8 cellular contexts compared by ENCODE assay signal in the genomic region with DNA sequence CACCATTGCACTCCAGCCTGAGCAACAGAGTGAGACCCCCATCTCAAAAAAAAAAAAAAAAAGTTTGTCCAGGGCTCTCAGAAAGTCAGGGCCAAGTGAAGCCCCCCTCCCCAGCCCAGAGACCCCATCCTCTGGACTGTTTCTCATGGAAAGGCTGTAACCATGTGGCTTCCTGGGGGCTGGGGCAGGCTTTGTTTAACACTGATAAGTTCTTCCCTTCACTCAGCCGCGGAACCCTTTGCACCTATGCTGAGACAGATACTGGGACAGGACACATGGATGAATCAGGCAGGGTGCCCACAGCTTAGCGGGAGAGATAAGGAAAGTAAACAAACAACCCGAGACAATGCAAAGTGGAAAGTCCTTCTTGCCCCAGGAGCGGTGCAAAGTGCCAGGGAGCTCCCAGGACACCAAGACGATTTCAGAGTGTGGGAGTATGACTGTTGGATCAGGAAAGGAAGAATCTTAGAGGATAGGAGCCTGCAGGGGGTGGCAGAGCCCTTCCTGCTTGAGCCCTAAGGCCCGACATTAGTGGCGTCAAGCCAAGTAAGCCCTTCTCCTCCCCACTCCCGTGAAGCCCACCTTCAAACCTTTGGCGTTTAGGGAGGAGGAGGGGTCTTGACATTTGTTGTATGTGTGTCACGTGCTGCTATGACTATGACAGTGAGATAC. TPM values are rescaled to one million over a fixed set of nuclear protein-coding genes. Genes with fewer than 3 reads are reported as not detected.
DNase-seq lines count a peak whose midpoint lies in the region; ATAC-seq and TF ChIP-seq lines count a peak whose summit lies in the region.

No MANE protein-coding gene starts in this region.

- H2BK5ac ChIP-seq in IMR-90 (ENCODE audit: low read depth, low read length, poor library complexity, severe bottlenecking): no peak overlapping the region

- CTCF ChIA-PET in IMR-90 (lab: Yijun Ruan, JAX): no interaction called here

- no peak overlapping the region for H2BK15ac ChIP-seq in IMR-90 (ENCODE audit: low read depth, low read length)

- H3K4me2 ChIP-seq in IMR-90 (ENCODE audit: low read depth, low read length): peak overlapping the region; percentile 19; the same call in 1 of the 2 replicates

- H4K5ac ChIP-seq in IMR-90 (ENCODE audit: low read depth, low read length): no peak overlapping the region

- intact Hi-C loops in IMR-90 (cut with micrococcal nuclease) (loop anchor here (2.0 kb wide), 1 partner anchor 54 kb away; a partner anchor contains a TSS), adrenal gland (cut with DNase I) (no loop called here)

- H2AK9ac ChIP-seq in IMR-90 (replicated peaks; ENCODE audit: low read depth, low read length, poor library complexity): no peak overlapping the region

- no peak overlapping the region for H2BK20ac ChIP-seq in IMR-90 (ENCODE audit: low read depth, low read length)

- H3K9me1 ChIP-seq in IMR-90 (ENCODE audit: insufficient read depth, low read length): no peaks in the 10 kb centered on the region; the same call in 1 of the 2 replicates

- POLR2A ChIA-PET in IMR-90 (lab: Charles Lee; ENCODE audit: unreplicated experiment): no interaction called here

- no peak overlapping the region for H3K23ac ChIP-seq in IMR-90 (ENCODE audit: low read depth, low read length)

- no peak overlapping the region for H3K4ac ChIP-seq in IMR-90 (ENCODE audit: low read depth, low read length)

- no peak overlapping the region for H2BK120ac ChIP-seq in IMR-90 (ENCODE audit: low read depth, low read length)

- in situ Hi-C loops in IMR-90 (cut with MboI; ENCODE audit: low sequenced_read_pairs): loop anchor here (10.0 kb wide), 1 partner anchor 242 kb away; no protein-coding TSS in a partner anchor
- in situ Hi-C loops in HAP-1 (cut with MboI; ENCODE audit: low sequenced_read_pairs): no loop called here

- TF ChIP-seq CTCF in IMR-90 (conservative IDR thresholded peaks at IDR 0.05; ENCODE audit: low read depth, low read length) (peak; percentile 44), adrenal gland (IDR thresholded peaks at IDR 0.05) (peak in 3 of 6 experiments; percentile 24 to 26 (median 24))

- H3K27me3 ChIP-seq in IMR-90 (ENCODE audit: control insufficient read depth, insufficient read depth, low read length): peaks cover 17% of the 10 kb centered on the region
- no peaks in the 10 kb centered on the region for H3K27me3 ChIP-seq in adrenal gland
- no peaks in the 10 kb centered on the region for H3K27me3 ChIP-seq in HAP-1 (ENCODE audit: low read depth)

- H3K56ac ChIP-seq in IMR-90 (ENCODE audit: extremely low read depth, insufficient read depth, low read length): no peak overlapping the region

- H3K36me3 ChIP-seq in IMR-90 (ENCODE audit: control insufficient read depth, insufficient read depth, low read length) (no peaks in the 10 kb centered on the region), adrenal gland (replicated peaks in 1 of 2) (no peaks in the 10 kb centered on the region), HAP-1 (replicated peaks) (no peaks in the 10 kb centered on the region)

- H3K9me3 ChIP-seq in IMR-90 (ENCODE audit: control insufficient read depth, insufficient read depth, low read length) (no peaks in the 10 kb centered on the region), adrenal gland (replicated peaks in 1 of 3) (no peaks in the 10 kb centered on the region), HAP-1 (no peaks in the 10 kb centered on the region)

- peak; percentile 87 for ATAC-seq in IMR-90 (ENCODE audit: low read depth)

- H2AFZ ChIP-seq in IMR-90 (replicated peaks; ENCODE audit: low read length, poor library complexity): peak overlapping the region; percentile 78

- TF ChIP-seq RAD21 in IMR-90 (IDR thresholded peaks at IDR 0.05; ENCODE audit: low read length): peak; percentile 49; the same call in 1 of the 2 replicates

- H3K4me1 ChIP-seq in IMR-90 (ENCODE audit: control insufficient read depth, insufficient read depth, low read length) (no peaks in the 10 kb centered on the region), adrenal gland (replicated peaks in 1 of 2) (peaks cover 0 to 8% of the 10 kb centered on the region in 2 donors), HAP-1 (no peaks in the 10 kb centered on the region; the same call in 1 of the 2 replicates)

- TF ChIP-seq POLR2A in IMR-90 (IDR thresholded peaks at IDR 0.05; ENCODE audit: low read depth, low read length) (no peak), adrenal gland (IDR thresholded peaks at IDR 0.05) (no peak)

- H4K20me1 ChIP-seq in IMR-90 (ENCODE audit: insufficient read depth, low read length): no peaks in the 10 kb centered on the region; the same call in 1 of the 2 replicates

- WGBS in IMR-90 (ENCODE audit: extremely low coverage in 2 of 2, insufficient read length in 1 of 2), 2 experiments: 0% methylated on average over 2 of the region's 11 CpGs; no CpG with 5 or more reads in 1 of the 2 experiments
- WGBS in adrenal gland, 4 donors: 8 to 18% (median 15%) methylated on average over 10 to 11 of the region's 11 CpGs

- H3K27ac ChIP-seq in IMR-90 (ENCODE audit: insufficient read depth, low read length) (no peak overlapping the region), adrenal gland (peak overlapping the region in 3 of 5 donors; percentile 6 to 47 (median 41))

- DNase-seq in CMK (ENCODE audit: low read depth): peak; percentile 7
- DNase-seq in IMR-90: peak; percentile 29
- peak; percentile 52 to 86 (median 82) for DNase-seq in adrenal gland
- peak; percentile 16 to 32 for DNase-seq in lung microvascular endothelial cell (ENCODE audit: low read depth in 2 of 2)
- no peak for DNase-seq in hippocampal formation (lab: John Stamatoyannopoulos, UW)
- no peak for DNase-seq in HAP-1 (ENCODE audit: low spot score in 2 of 2)
- no peak for DNase-seq in SHP77 (lab: John Stamatoyannopoulos, UW)
- no peak for DNase-seq in stimulated activated CD4-positive, alpha-beta T cell treated with anti-CD3 and anti-CD28 coated beads, Interleukin-4, amount 100 ng/mL, for 24 hours

- H3K14ac ChIP-seq in IMR-90 (replicated peaks; ENCODE audit: low read depth, low read length): no peak overlapping the region

- no peak overlapping the region for H2AK5ac ChIP-seq in IMR-90 (ENCODE audit: low read depth, low read length)

- no peak overlapping the region for H3K9ac ChIP-seq in IMR-90 (ENCODE audit: low read depth, low read length)

- no TSS peak for BruUV-seq in IMR-90 (replicated peaks; lab: Mats Ljungman, UMichigan)

- no peaks in the 10 kb centered on the region for H3K79me1 ChIP-seq in IMR-90 (ENCODE audit: low read depth in 1 of 2, low read length in 2 of 2)

- H4K8ac ChIP-seq in IMR-90 (ENCODE audit: low read depth in 2 of 2, low read length in 2 of 2): no peak overlapping the region

- no peak overlapping the region for H3K4me3 ChIP-seq in IMR-90 (ENCODE audit: insufficient read depth, low read depth, low read length)
- H3K4me3 ChIP-seq in adrenal gland: no peak overlapping the region
- no peak overlapping the region for H3K4me3 ChIP-seq in HAP-1

- dilution Hi-C loops in IMR-90 (cut with HindIII; ENCODE audit: low sequenced_read_pairs, unreplicated experiment): no loop called here

- no peak overlapping the region for H3K18ac ChIP-seq in IMR-90 (ENCODE audit: low read depth, low read length)

- no peak overlapping the region for H4K91ac ChIP-seq in IMR-90 (ENCODE audit: insufficient read depth, low read depth, low read length)

TF ChIP-seq in IMR-90, 13 proteins besides CTCF, POLR2A, EP300 and RAD21:
- TF ChIP-seq MAFK (IDR thresholded peaks at IDR 0.05; ENCODE audit: low read depth, low read length): no peak
- TF ChIP-seq, protein P1, sequence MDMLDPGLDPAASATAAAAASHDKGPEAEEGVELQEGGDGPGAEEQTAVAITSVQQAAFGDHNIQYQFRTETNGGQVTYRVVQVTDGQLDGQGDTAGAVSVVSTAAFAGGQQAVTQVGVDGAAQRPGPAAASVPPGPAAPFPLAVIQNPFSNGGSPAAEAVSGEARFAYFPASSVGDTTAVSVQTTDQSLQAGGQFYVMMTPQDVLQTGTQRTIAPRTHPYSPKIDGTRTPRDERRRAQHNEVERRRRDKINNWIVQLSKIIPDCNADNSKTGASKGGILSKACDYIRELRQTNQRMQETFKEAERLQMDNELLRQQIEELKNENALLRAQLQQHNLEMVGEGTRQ (IDR thresholded peaks at IDR 0.05; ENCODE audit: low read depth, low read length): peak; percentile 80; the same call in 1 of the 2 replicates
- peak; percentile 27; the same call in 1 of the 2 replicates for TF ChIP-seq SMC3 (IDR thresholded peaks at IDR 0.05; ENCODE audit: low read depth, low read length)
TF ChIP-seq in IMR-90: peak in this region for 2.

RNA-seq across cellular contexts. Expression of a gene that starts 11.6 kb away (rescaled TPM):
- total RNA-seq in IMR-90 (2012; rRNA removed): not detected in 2 replicates
- not detected in 2 replicates for polyA plus RNA-seq in IMR-90 (2012; rRNA removed)
- polyA plus RNA-seq in IMR-90 (2012; cell fraction: cytosol; rRNA removed): not detected in 2 replicates
- polyA plus RNA-seq in IMR-90 (2012; cell fraction: nucleus; rRNA removed; ENCODE audit: low replicate concordance): 0.03 TPM in 1 of 2 replicates, not detected in the other
- total RNA-seq in adrenal gland: 100 to 1,000 TPM in 1 of 8 donors, 10 to 100 TPM in 7; 28.4 to 117 (median 62.7) TPM
- polyA plus RNA-seq in adrenal gland: 100 to 1,000 TPM in 2 of 3 donors, 10 to 100 TPM in 1; 10.3 to 586 (median 248) TPM
- total RNA-seq in lung microvascular endothelial cell: not detected in 2 replicates

RNA-seq across cellular contexts. Expression of a gene that starts 34.4 kb away (rescaled TPM):
- total RNA-seq in IMR-90 (2012; rRNA removed) (81.7 and 94.1 TPM in 2 replicates), adrenal gland (100 to 1,000 TPM in 1 of 8 donors, 10 to 100 TPM in 7; 29.5 to 136 (median 55.2) TPM), lung microvascular endothelial cell (37.0 and 40.7 TPM in 2 replicates)
- polyA plus RNA-seq in IMR-90 (2012; rRNA removed) (61.8 and 72.6 TPM in 2 replicates), adrenal gland (10 to 100 TPM; 14.2 to 47.5 (median 15.3) TPM)
- 22.3 and 54.6 TPM in 2 replicates for polyA plus RNA-seq in IMR-90 (2012; cell fraction: cytosol; rRNA removed)
- 42.5 and 66.2 TPM in 2 replicates for polyA plus RNA-seq in IMR-90 (2012; cell fraction: nucleus; rRNA removed; ENCODE audit: low replicate concordance)

RNA-seq across cellular contexts. Expression of a gene that starts 54.9 kb away (rescaled TPM):
- total RNA-seq in IMR-90 (2012; rRNA removed): 2.3 and 2.8 TPM in 2 replicates
- polyA plus RNA-seq in IMR-90 (2012; rRNA removed): 3.1 and 4.8 TPM in 2 replicates
- polyA plus RNA-seq in IMR-90 (2012; cell fraction: cytosol; rRNA removed): 4.4 and 4.9 TPM in 2 replicates
- polyA plus RNA-seq in IMR-90 (2012; cell fraction: nucleus; rRNA removed; ENCODE audit: low replicate concordance): 2.2 and 3.8 TPM in 2 replicates
- 1 to 10 TPM in 5 of 8 donors, under 1 TPM in 3; 0.54 to 7.0 (median 2.0) TPM for total RNA-seq in adrenal gland
- 1 to 10 TPM in 2 of 3 donors, under 1 TPM in 1; 0.20 to 2.0 (median 1.4) TPM for polyA plus RNA-seq in adrenal gland
- total RNA-seq in lung microvascular endothelial cell: 2.6 and 2.8 TPM in 2 replicates

RNA-seq across cellular contexts. Expression of a gene that starts 55.2 kb away (rescaled TPM):
- total RNA-seq in IMR-90 (2012; rRNA removed): 6.1 and 7.2 TPM in 2 replicates
- 51.3 and 62.6 TPM in 2 replicates for polyA plus RNA-seq in IMR-90 (2012; rRNA removed)
- 50.6 and 52.7 TPM in 2 replicates for polyA plus RNA-seq in IMR-90 (2012; cell fraction: cytosol; rRNA removed)
- 29.2 and 33.8 TPM in 2 replicates for polyA plus RNA-seq in IMR-90 (2012; cell fraction: nucleus; rRNA removed; ENCODE audit: low replicate concordance)
- total RNA-seq in adrenal gland: 10 to 100 TPM; 48.7 to 97.9 (median 66.6) TPM
- 10 to 100 TPM; 76.1 to 87.2 (median 77.7) TPM for polyA plus RNA-seq in adrenal gland
- total RNA-seq in lung microvascular endothelial cell: 17.2 and 22.6 TPM in 2 replicates

Comparison
In these comparisons a context has a peak if more than half of its experiments do, and no peak if none do; other contexts are left out.
1. DNase-seq: peak in CMK (single experiment), IMR-90 (single experiment), adrenal gland (7 of 7) and lung microvascular endothelial cell (2 of 2); none in hippocampal formation (0 of 2), HAP-1 (0 of 2), SHP77 (0 of 2) and stimulated activated CD4-positive, alpha-beta T cell treated with anti-CD3 and anti-CD28 coated beads, Interleukin-4, amount 100 ng/mL, for 24 hours (single experiment).
2. RNA of a gene that starts 11.6 kb away (total RNA-seq): 28.4 to 117 TPM in adrenal gland; not detected in IMR-90 and not detected in lung microvascular endothelial cell; every median in the first group is over 10 times any median in the second.